In genomic region chr11:40188848-40189247, GRCh38 we compare ENCODE assay signal across 20 cellular contexts.
DNase-seq lines count a peak whose midpoint lies in the region; ATAC-seq and TF ChIP-seq lines count a peak whose summit lies in the region.
"Had no signal": no experiment of that assay in that cellular context is flagged by ENCODE, and none has a peak within 500 bp of the region (broad histone marks: within the 10 kb centered on the region; RNA-seq: fewer than 3 reads in every experiment).

No MANE protein-coding gene starts in this region.

- no peak overlapping the region for H3K27ac ChIP-seq in spleen
- H3K27ac ChIP-seq: breast epithelium, HL-60, suprapubic skin, vagina had no signal

- TF ChIP-seq CTCF in spleen (IDR thresholded peaks at IDR 0.05 in 8 of 11, conservative IDR thresholded peaks at IDR 0.05 in 3 of 11): no peak

- H3K9me3 Mint-ChIP-seq in activated naive CD4-positive, alpha-beta T cell treated with anti-CD3 and anti-CD28 coated beads, Interleukin-2, amount 10 ng/mL, durations not matched to agents 7 days and 5 days: peaks cover 7% of the 10 kb centered on the region

- H3K4me1 ChIP-seq in spleen: no peaks in the 10 kb centered on the region
- H3K4me1 ChIP-seq: suprapubic skin, vagina had no signal

- H3K36me3 Mint-ChIP-seq in activated naive CD4-positive, alpha-beta T cell treated with anti-CD3 and anti-CD28 coated beads, Interleukin-2, amount 10 ng/mL, durations not matched to agents 7 days and 5 days: no peaks in the 10 kb centered on the region
- H3K36me3 Mint-ChIP-seq: CD14-positive monocyte had no signal

- no peak for TF ChIP-seq POLR2A in spleen (IDR thresholded peaks at IDR 0.05)

- no peak overlapping the region for H3K4me3 ChIP-seq in spleen
- H3K4me3 ChIP-seq: breast epithelium, suprapubic skin, vagina had no signal

- peak; percentile 74 for DNase-seq in DMS53 treated with DMSO at 0.1 percent for 48 hours (lab: John Stamatoyannopoulos, UW; ENCODE audit: unreplicated experiment)
- peak; percentile 77 for DNase-seq in NCI-H146 (lab: John Stamatoyannopoulos, UW)
- peak; percentile 68 for DNase-seq in NCI-H774 (lab: John Stamatoyannopoulos, UW)
- DNase-seq in left lobe of liver (ENCODE audit: low spot score): peak; percentile 58
- DNase-seq in spleen: no peak
- DNase-seq in activated naive CD4-positive, alpha-beta T cell treated with anti-CD3 and anti-CD28 coated beads, Interleukin-2, amount 10 ng/mL, durations not matched to agents 7 days and 5 days: no peak
- no peak for DNase-seq in stimulated activated CD8-positive, alpha-beta memory T cell treated with anti-CD3 and anti-CD28 coated beads, Interleukin-4, amount 100 ng/mL, for 48 hours
- DNase-seq: ACHN; activated CD4-positive, alpha-beta T cell treated with anti-CD3 and anti-CD28 coated beads for 48 hours; DMS 273 treated with DMSO at 0.1 percent for 48 hours; HCEC 1CT; midbrain; T-helper 1 cell had no signal

- no peak overlapping the region for H3K4me3 Mint-ChIP-seq in activated naive CD4-positive, alpha-beta T cell treated with anti-CD3 and anti-CD28 coated beads, Interleukin-2, amount 10 ng/mL, durations not matched to agents 7 days and 5 days

- intact Hi-C loops in spleen (cut with DNase I; ENCODE audit: low total_unique reads): no loop called here

- no peaks in the 10 kb centered on the region for H3K27me3 ChIP-seq in spleen (replicated peaks in 1 of 7)
- H3K27me3 ChIP-seq: breast epithelium, suprapubic skin, vagina had no signal

- no peak overlapping the region for H3K27ac Mint-ChIP-seq in activated naive CD4-positive, alpha-beta T cell treated with anti-CD3 and anti-CD28 coated beads, Interleukin-2, amount 10 ng/mL, durations not matched to agents 7 days and 5 days
- H3K27ac Mint-ChIP-seq: activated T-helper 2 cell treated with anti-CD3 and anti-CD28 coated beads, Interferon-gamma antibody, Interleukin-2, Interleukin-4, amounts not matched to agents 10 μg/mL and 5 μg/mL and 100 μg/mL, durations not matched to agents 14 hours and 24 hours and 36 hours; CD14-positive monocyte had no signal

- H3K4me1 Mint-ChIP-seq in activated naive CD4-positive, alpha-beta T cell treated with anti-CD3 and anti-CD28 coated beads, Interleukin-2, amount 10 ng/mL, durations not matched to agents 7 days and 5 days: no peaks in the 10 kb centered on the region
- H3K4me1 Mint-ChIP-seq: CD14-positive monocyte had no signal

- H3K9me3 ChIP-seq in spleen: no peaks in the 10 kb centered on the region
- H3K9me3 ChIP-seq: breast epithelium, suprapubic skin, vagina had no signal

- 71 to 78% (median 75%) methylated on average over 3 of the region's 3 CpGs for WGBS in spleen, 5 donors

- no peaks in the 10 kb centered on the region for H3K36me3 ChIP-seq in spleen
- H3K36me3 ChIP-seq: breast epithelium, suprapubic skin, vagina had no signal

- ATAC-seq in left lobe of liver (peak; percentile 81), HG03521 (IDR thresholded peaks at IDR 0.05; ENCODE audit: unreplicated experiment) (no peak)

- CTCF ChIA-PET in activated naive CD4-positive, alpha-beta T cell treated with anti-CD3 and anti-CD28 coated beads, Interleukin-2, amount 10 ng/mL, durations not matched to agents 7 days and 5 days (lab: Charles Lee): no interaction called here

- no peaks in the 10 kb centered on the region for H3K27me3 Mint-ChIP-seq in activated naive CD4-positive, alpha-beta T cell treated with anti-CD3 and anti-CD28 coated beads, Interleukin-2, amount 10 ng/mL, durations not matched to agents 7 days and 5 days

Comparison
In these comparisons a context has a peak if more than half of its experiments do, and no peak if none do; other contexts are left out.
1. DNase-seq: peak in DMS53 treated with DMSO at 0.1 percent for 48 hours (single experiment), NCI-H146 (single experiment), NCI-H774 (single experiment) and left lobe of liver (single experiment); none in spleen (single experiment), activated naive CD4-positive, alpha-beta T cell treated with anti-CD3 and anti-CD28 coated beads, Interleukin-2, amount 10 ng/mL, durations not matched to agents 7 days and 5 days (single experiment) and stimulated activated CD8-positive, alpha-beta memory T cell treated with anti-CD3 and anti-CD28 coated beads, Interleukin-4, amount 100 ng/mL, for 48 hours (single experiment).